21 cellular contexts compared by ENCODE assay signal in genomic region chr5:123599171-123599570, GRCh38.
A peak's percentile ranks its signal among the peaks of the same experiment; 100 is the strongest.
DNase-seq lines count a peak whose midpoint lies in the region; ATAC-seq, FAIRE-seq and TF ChIP-seq lines count a peak whose summit lies in the region.
"Had no signal": no experiment of that assay in that cellular context is flagged by ENCODE, and none has a peak within 500 bp of the region (broad histone marks: within the 10 kb centered on the region; RNA-seq: fewer than 3 reads in every experiment).

No MANE protein-coding gene starts in this region.

- in situ Hi-C loops in IMR-90 (cut with MboI; ENCODE audit: low sequenced_read_pairs) (no loop called here), brain microvascular endothelial cell (cut with HindIII; ENCODE audit: low pct_ligation_motif_present, low sequenced_read_pairs) (no loop called here)

- H3K27me3 Mint-ChIP-seq in memory B cell, result no peaks in the 10 kb centered on the region

- BruUV-seq in IMR-90 (replicated peaks; lab: Mats Ljungman, UMichigan), result no TSS peak
- BruUV-seq in OCI-LY7 (replicated peaks; lab: Mats Ljungman, UMichigan), result no TSS peak

- H3K4me1 Mint-ChIP-seq in memory B cell, result peaks cover 8% of the 10 kb centered on the region

- no peaks in the 10 kb centered on the region; the same call in 1 of the 2 replicates for H3K9me1 ChIP-seq in IMR-90 (ENCODE audit: insufficient read depth, low read length)

- TF ChIP-seq CTCF in IMR-90 (conservative IDR thresholded peaks at IDR 0.05; ENCODE audit: low read depth, low read length) (no peak), brain microvascular endothelial cell (IDR thresholded peaks at IDR 0.05; ENCODE audit: low read depth, low read length, missing control alignments) (no peak), fibroblast of pulmonary artery (IDR thresholded peaks at IDR 0.05; ENCODE audit: low read length, missing control alignments) (no peak), OCI-LY7 (conservative IDR thresholded peaks at IDR 0.05; ENCODE audit: low read length) (no peak)

- no peaks in the 10 kb centered on the region for H3K9me3 ChIP-seq in IMR-90 (ENCODE audit: control insufficient read depth, insufficient read depth, low read length)
- H3K9me3 ChIP-seq in OCI-LY7 (ENCODE audit: low read length), result no peaks in the 10 kb centered on the region
- H3K9me3 ChIP-seq: HAP-1, MG63 had no signal

- H2BK15ac ChIP-seq in IMR-90 (ENCODE audit: low read depth, low read length), result no peak overlapping the region

- no peak overlapping the region for H2AK9ac ChIP-seq in IMR-90 (replicated peaks; ENCODE audit: low read depth, low read length, poor library complexity)

- H3K14ac ChIP-seq in IMR-90 (replicated peaks; ENCODE audit: low read depth, low read length), result no peak overlapping the region

- peaks cover 0 to 3% of the 10 kb centered on the region in 2 experiments; a peak in 1 of 4 replicates for H3K79me1 ChIP-seq in IMR-90 (ENCODE audit: low read depth in 1 of 2, low read length in 2 of 2)

- H2BK5ac ChIP-seq in IMR-90 (ENCODE audit: low read depth, low read length, poor library complexity, severe bottlenecking), result no peak overlapping the region

- H3K36me3 Mint-ChIP-seq in memory B cell, result peaks cover 30% of the 10 kb centered on the region

- no peak overlapping the region for H4K5ac ChIP-seq in IMR-90 (ENCODE audit: low read depth, low read length)

- H4K8ac ChIP-seq in IMR-90 (ENCODE audit: low read depth in 2 of 2, low read length in 2 of 2), result no peak overlapping the region

- no peak overlapping the region for H2AFZ ChIP-seq in IMR-90 (replicated peaks; ENCODE audit: low read length, poor library complexity)
- no peak overlapping the region for H2AFZ ChIP-seq in OCI-LY7 (ENCODE audit: low read length)

- H4K20me1 ChIP-seq in IMR-90 (ENCODE audit: insufficient read depth, low read length), result no peaks in the 10 kb centered on the region
- no peaks in the 10 kb centered on the region for H4K20me1 ChIP-seq in OCI-LY7 (ENCODE audit: insufficient read depth, low read length)

- ATAC-seq in IMR-90 (ENCODE audit: low read depth), result 0 out of 2 replicates have a peak, but pooled peaks have one; percentile 27
- ATAC-seq in memory B cell (ENCODE audit: low read depth), result no peak

- H3K27ac ChIP-seq in IMR-90 (ENCODE audit: insufficient read depth, low read length) (no peak overlapping the region), brain microvascular endothelial cell (no peak overlapping the region), OCI-LY7 (ENCODE audit: low read depth, low read length, poor library complexity, severe bottlenecking) (no peak overlapping the region)

- TF ChIP-seq POLR2A in IMR-90 (IDR thresholded peaks at IDR 0.05; ENCODE audit: low read depth, low read length) (no peak), H54 (IDR thresholded peaks at IDR 0.05; ENCODE audit: low read depth, low read length) (no peak)

- no peak overlapping the region for H3K4me3 Mint-ChIP-seq in memory B cell

- no peak overlapping the region for H3K23ac ChIP-seq in IMR-90 (ENCODE audit: low read depth, low read length)

- no peak overlapping the region for H2BK20ac ChIP-seq in IMR-90 (ENCODE audit: low read depth, low read length)

- WGBS in IMR-90 (ENCODE audit: extremely low coverage in 2 of 2, insufficient read length in 1 of 2), 2 experiments, result 67% methylated on average over 1 of the region's 2 CpGs; no CpG with 5 or more reads in 1 of the 2 experiments

- no peak for FAIRE-seq in H54 (lab: Jason Lieb, UNC)
- FAIRE-seq: GM12878, GM18507, HTR-8/SVneo had no signal

- intact Hi-C loops in IMR-90 (cut with micrococcal nuclease) (loop anchor here (5.0 kb wide), 1 partner anchor 37 kb away; no protein-coding TSS in a partner anchor), OCI-LY7 (cut with micrococcal nuclease; ENCODE audit: unreplicated experiment) (no loop called here)

- H3K4me1 ChIP-seq in IMR-90 (ENCODE audit: control insufficient read depth, insufficient read depth, low read length), result no peaks in the 10 kb centered on the region
- no peaks in the 10 kb centered on the region for H3K4me1 ChIP-seq in OCI-LY7 (ENCODE audit: insufficient read depth, low read length, poor library complexity, severe bottlenecking)

- H2BK120ac ChIP-seq in IMR-90 (ENCODE audit: low read depth, low read length), result no peak overlapping the region

- H3K4me3 ChIP-seq in IMR-90 (ENCODE audit: insufficient read depth, low read depth, low read length) (no peak overlapping the region), brain microvascular endothelial cell (ENCODE audit: low read depth, low read length) (no peak overlapping the region), fibroblast of pulmonary artery (replicated peaks; ENCODE audit: low read depth, low read length) (no peak overlapping the region), OCI-LY7 (ENCODE audit: low read depth, low read length, poor library complexity, severe bottlenecking) (no peak overlapping the region)
- H3K4me3 ChIP-seq: GM12878, HAP-1, MG63 had no signal

- DNase-seq in IMR-90 (peak; percentile 12), brain microvascular endothelial cell (peak; percentile 15), fibroblast of pulmonary artery (ENCODE audit: low read depth) (peak; percentile 76), memory B cell (ENCODE audit: low spot score in 2 of 2) (no peak), NCI-H748 treated with DMSO at 0.1 percent for 48 hours (lab: John Stamatoyannopoulos, UW) (no peak), NCI-H510A treated with DMSO at 0.1 percent for 48 hours (lab: John Stamatoyannopoulos, UW) (no peak), OCI-LY7 (ENCODE audit: low spot score) (no peak), H54 (ENCODE audit: insufficient read length, low spot score) (no peak)
- DNase-seq: Calu3, DMS79, KBM-7, MG63, NCI-H1105, NCI-H187 treated with DMSO at 0.1 percent for 48 hours, NCI-H2171 treated with DMSO at 0.1 percent for 48 hours, NCI-H510A, SIG-M5 had no signal

- no peak overlapping the region for H3K4ac ChIP-seq in IMR-90 (ENCODE audit: low read depth, low read length)

- POLR2A ChIA-PET in IMR-90 (lab: Charles Lee; ENCODE audit: unreplicated experiment) (no interaction called here), OCI-LY7 (lab: Charles Lee) (no interaction called here)

- no peak overlapping the region for H4K91ac ChIP-seq in IMR-90 (ENCODE audit: insufficient read depth, low read depth, low read length)

- no peaks in the 10 kb centered on the region for H3K79me2 ChIP-seq in OCI-LY7 (ENCODE audit: insufficient read depth, low read depth, low read length)

- no peak overlapping the region for H3K18ac ChIP-seq in IMR-90 (ENCODE audit: low read depth, low read length)

- dilution Hi-C loops in IMR-90 (cut with HindIII; ENCODE audit: low sequenced_read_pairs, unreplicated experiment), result no loop called here

- no peak overlapping the region for H2AK5ac ChIP-seq in IMR-90 (ENCODE audit: low read depth, low read length)

- CTCF ChIA-PET in IMR-90 (lab: Yijun Ruan, JAX), result no interaction called here
- CTCF ChIA-PET in OCI-LY7 (lab: Charles Lee; ENCODE audit: unreplicated experiment), result no interaction called here

- no peaks in the 10 kb centered on the region for H3K9me3 Mint-ChIP-seq in memory B cell

- H3K27ac Mint-ChIP-seq in memory B cell, result peak overlapping the region; percentile 78

- no peak overlapping the region for H3K56ac ChIP-seq in IMR-90 (ENCODE audit: extremely low read depth, insufficient read depth, low read length)

- H3K9ac ChIP-seq in IMR-90 (ENCODE audit: low read depth, low read length), result no peak overlapping the region

- H3K4me2 ChIP-seq in IMR-90 (ENCODE audit: low read depth, low read length) (no peak overlapping the region), OCI-LY7 (ENCODE audit: low read length) (no peak overlapping the region)

- H3K9me2 ChIP-seq in OCI-LY7 (ENCODE audit: insufficient read depth, low read length), result 0 out of 2 replicates have a peak, but pooled peaks cover 5% of the 10 kb centered on the region

- no peak for TF ChIP-seq RAD21 in IMR-90 (IDR thresholded peaks at IDR 0.05; ENCODE audit: low read length)

- H3K27me3 ChIP-seq in IMR-90 (ENCODE audit: control insufficient read depth, insufficient read depth, low read length) (no peaks in the 10 kb centered on the region), brain microvascular endothelial cell (replicated peaks) (no peaks in the 10 kb centered on the region)
- H3K27me3 ChIP-seq: MG63 had no signal

- peaks cover 2% of the 10 kb centered on the region; the same call in 1 of the 2 replicates for H3K36me3 ChIP-seq in IMR-90 (ENCODE audit: control insufficient read depth, insufficient read depth, low read length)
- H3K36me3 ChIP-seq in brain microvascular endothelial cell (replicated peaks), result peaks cover 6% of the 10 kb centered on the region
- 0 out of 2 replicates have a peak, but pooled peaks cover 6% of the 10 kb centered on the region for H3K36me3 ChIP-seq in OCI-LY7 (ENCODE audit: insufficient read depth, low read length)
- H3K36me3 ChIP-seq: HAP-1 had no signal

TF ChIP-seq in IMR-90, 13 proteins besides CTCF, POLR2A, EP300 and RAD21:
- TF ChIP-seq RCOR1 (IDR thresholded peaks at IDR 0.05; ENCODE audit: insufficient replicate concordance, low read length) (no peak), USF2 (IDR thresholded peaks at IDR 0.05; ENCODE audit: low read depth, low read length) (no peak), CHD1 (IDR thresholded peaks at IDR 0.05; ENCODE audit: low read depth, low read length) (no peak), CEBPB (IDR thresholded peaks at IDR 0.05; ENCODE audit: low read depth, low read length) (peak; percentile 81)

Comparison
In these comparisons a context has a peak if more than half of its experiments do, and no peak if none do; other contexts are left out.
1. DNase-seq: peak in IMR-90 (single experiment), brain microvascular endothelial cell (single experiment) and fibroblast of pulmonary artery (single experiment); none in memory B cell (0 of 2), NCI-H748 treated with DMSO at 0.1 percent for 48 hours (single experiment), NCI-H510A treated with DMSO at 0.1 percent for 48 hours (single experiment), OCI-LY7 (single experiment) and H54 (single experiment).